Comparison of ENCODE assay signal across 8 cellular contexts in genomic region chr2:231198291-231199173, GRCh38. TPM values are rescaled to one million over a fixed set of nuclear protein-coding genes. Genes with fewer than 3 reads are reported as not detected.
DNase-seq lines count a peak whose midpoint lies in the region; ATAC-seq and TF ChIP-seq lines count a peak whose summit lies in the region.

ARMC9 (plus strand) TSS chr2:231198631; CDS start chr2:231206239, 7,608 bp downstream.

- peaks cover 2% of the 10 kb centered on the region for H3K4me1 ChIP-seq in right cardiac atrium (ENCODE audit: control insufficient read depth, insufficient read depth, low read length)
- H3K4me1 ChIP-seq in uterus = peaks cover 4 to 7% of the 10 kb centered on the region in 2 donors

- peak within 1 kb of the TSS; percentile 26 for H3K27ac Mint-ChIP-seq in T-helper 2 cell treated with Interferon-gamma antibody and Interleukin-4, amounts not matched to agents 5 μg/mL and 100 μg/mL, for 36 hours

- peaks cover 8% of the 10 kb centered on the region for H3K4me1 Mint-ChIP-seq in T-helper 2 cell treated with Interferon-gamma antibody and Interleukin-4, amounts not matched to agents 5 μg/mL and 100 μg/mL, for 36 hours (ENCODE audit: low read depth)

- no peaks in the 10 kb centered on the region for H3K9me3 Mint-ChIP-seq in T-helper 2 cell treated with Interferon-gamma antibody and Interleukin-4, amounts not matched to agents 5 μg/mL and 100 μg/mL, for 36 hours

- peak within 1 kb of the TSS; percentile 93 for H3K4me3 Mint-ChIP-seq in T-helper 2 cell treated with Interferon-gamma antibody and Interleukin-4, amounts not matched to agents 5 μg/mL and 100 μg/mL, for 36 hours

- intact Hi-C loops in right cardiac atrium (cut with DNase I) = loop anchor here in 2 of 4 donors (5.0 to 10.0 kb wide), 2 partner anchors 91 to 94 kb away; no protein-coding TSS in a partner anchor
- intact Hi-C loops in uterus (cut with DNase I; ENCODE audit: low total_unique reads) = no loop called here

- TF ChIP-seq CTCF in uterus (IDR thresholded peaks at IDR 0.05) = peak in 2 of 4 experiments; percentile 3 to 8

- DNase-seq in NCI-H1105 treated with DMSO at 0.1 percent for 48 hours (lab: John Stamatoyannopoulos, UW) = peak; percentile 72
- peak; percentile 84 for DNase-seq in T-helper 2 cell treated with Interferon-gamma antibody and Interleukin-4, amounts not matched to agents 5 μg/mL and 100 μg/mL, for 36 hours (ENCODE audit: low spot score)
- DNase-seq in anterior cingulate cortex (lab: John Stamatoyannopoulos, UW) = peak in 57 of 58 donors; percentile 28 to 87 (median 67)
- DNase-seq in right cardiac atrium = peak; percentile 76 to 90 (median 89)
- peak; percentile 79 for DNase-seq in putamen (ENCODE audit: low spot score)
- peak; percentile 54 to 78 for DNase-seq in uterus

- peak within 1 kb of the TSS; percentile 82 for H3K4me3 ChIP-seq in right cardiac atrium (ENCODE audit: low read length)
- peak within 1 kb of the TSS; percentile 52 to 73 for H3K4me3 ChIP-seq in uterus

- TF ChIP-seq POLR2A in uterus (IDR thresholded peaks at IDR 0.05) = peak in 1 of 2 donors; percentile 66

- ATAC-seq in GM18499 (IDR thresholded peaks at IDR 0.05; ENCODE audit: insufficient read depth, unreplicated experiment) (peak; percentile 63), HG02678 (IDR thresholded peaks at IDR 0.05; ENCODE audit: unreplicated experiment) (peak; percentile 98), right cardiac atrium (peak; percentile 97 to 98)

- peaks cover 33% of the 10 kb centered on the region for H3K27me3 Mint-ChIP-seq in T-helper 2 cell treated with Interferon-gamma antibody and Interleukin-4, amounts not matched to agents 5 μg/mL and 100 μg/mL, for 36 hours (ENCODE audit: low read depth)

- H3K27ac ChIP-seq in right cardiac atrium (ENCODE audit: low read length) (no peak within 1 kb of the TSS), uterus (peak within 1 kb of the TSS; percentile 75 to 76)

- H3K36me3 Mint-ChIP-seq in T-helper 2 cell treated with Interferon-gamma antibody and Interleukin-4, amounts not matched to agents 5 μg/mL and 100 μg/mL, for 36 hours (ENCODE audit: low read depth) = no peaks in the 10 kb centered on the region

- H3K36me3 ChIP-seq in uterus = no peaks in the 10 kb centered on the region

- H3K9me3 ChIP-seq in right cardiac atrium (ENCODE audit: control insufficient read depth, low read length) (no peaks in the 10 kb centered on the region), uterus (no peaks in the 10 kb centered on the region)

- H3K27me3 ChIP-seq in right cardiac atrium (ENCODE audit: control insufficient read depth, insufficient read depth) = no peaks in the 10 kb centered on the region
- H3K27me3 ChIP-seq in uterus = no peaks in the 10 kb centered on the region

- under 1% methylated on average over 83 of the region's 83 CpGs for WGBS in right cardiac atrium

RNA-seq across cellular contexts. Expression of gene ARMC9, which starts in this region (rescaled TPM):
- total RNA-seq in right cardiac atrium (1 to 10 TPM; 3.5 to 6.8 (median 3.8) TPM), uterus (10 to 100 TPM; 16.8 to 47.6 (median 39.3) TPM)
- polyA plus RNA-seq in right cardiac atrium = 1.3 TPM
